1 cellular context compared by ENCODE assay signal in genomic region chr19:52715901-52716300, GRCh38.
TF ChIP-seq lines count a peak whose summit lies in the region.

No MANE protein-coding gene starts in this region.

TF ChIP-seq in GM12878, 131 proteins besides CTCF, POLR2A, EP300 and RAD21 (continued from another document):
- 0 out of 2 replicates have a peak, but pooled peaks have one; percentile 17 for TF ChIP-seq ZNF687 (IDR thresholded peaks at IDR 0.05)
- peak; percentile 44; the same call in 1 of the 2 replicates for TF ChIP-seq ATF7 (IDR thresholded peaks at IDR 0.05; ENCODE audit: low read depth)
- TF ChIP-seq IKZF2 (IDR thresholded peaks at IDR 0.05), result peak; percentile 13 to 49; a peak in 2 of 4 replicates
- peak; percentile 84 for TF ChIP-seq NR2F1 (conservative IDR thresholded peaks at IDR 0.05)
- TF ChIP-seq DPF2 (IDR thresholded peaks at IDR 0.05), result peak; percentile 26; the same call in 1 of the 2 replicates
- peak in 1 of 2 experiments; percentile 19; a peak in 1 of 4 replicates for TF ChIP-seq BHLHE40 (IDR thresholded peaks at IDR 0.05; ENCODE audit: borderline replicate concordance in 1 of 2, low read depth in 2 of 2, low read length in 1 of 2)
- TF ChIP-seq MTA2 (IDR thresholded peaks at IDR 0.05; ENCODE audit: low read depth), result peak; percentile 33; the same call in 1 of the 2 replicates
